In genomic region chr1:160781914-160782689, GRCh38 we compare ENCODE assay signal across 10 cellular contexts. TPM values are rescaled to one million over a fixed set of nuclear protein-coding genes. Genes with fewer than 3 reads are reported as not detected.
A peak's percentile ranks its signal among the peaks of the same experiment; 100 is the strongest.
DNase-seq lines count a peak whose midpoint lies in the region; ATAC-seq and TF ChIP-seq lines count a peak whose summit lies in the region.
"Had no signal": no experiment of that assay in that cellular context is flagged by ENCODE, and none has a peak within 500 bp of the region (broad histone marks: within the 10 kb centered on the region; RNA-seq: fewer than 3 reads in every experiment).

No MANE protein-coding gene starts in this region.

- H3K27me3 ChIP-seq in Karpas-422 (ENCODE audit: low read length), result no peaks in the 10 kb centered on the region
- H3K27me3 ChIP-seq in lower lobe of right lung (ENCODE audit: low read depth), result no peaks in the 10 kb centered on the region
- no peaks in the 10 kb centered on the region for H3K27me3 ChIP-seq in tibial nerve
- H3K27me3 ChIP-seq in gastrocnemius medialis, result no peaks in the 10 kb centered on the region

- H3K4me2 ChIP-seq in Karpas-422 (ENCODE audit: low read depth, low read length, poor library complexity, severe bottlenecking), result peak overlapping the region; percentile 23

- no peaks in the 10 kb centered on the region; the same call in 1 of the 2 replicates for H3K4me1 ChIP-seq in Karpas-422 (ENCODE audit: low read length)
- peaks cover 15% of the 10 kb centered on the region for H3K4me1 ChIP-seq in lower lobe of right lung
- peaks cover 0 to 4% (median 0%) of the 10 kb centered on the region in 4 donors for H3K4me1 ChIP-seq in tibial nerve
- H3K4me1 ChIP-seq in gastrocnemius medialis, result no peaks in the 10 kb centered on the region

- H3K4me3 ChIP-seq in Karpas-422 (ENCODE audit: low read length) (no peak overlapping the region), lower lobe of right lung (no peak overlapping the region), tibial nerve (no peak overlapping the region), gastrocnemius medialis (no peak overlapping the region)

- in situ Hi-C loops in gastrocnemius medialis (cut with MboI; ENCODE audit: low sequenced_read_pairs in 4 of 4), result no loop called here

- TF ChIP-seq POLR2A in tibial nerve (IDR thresholded peaks at IDR 0.05), result no peak
- TF ChIP-seq POLR2A in gastrocnemius medialis (IDR thresholded peaks at IDR 0.05), result no peak

- H3K9me3 ChIP-seq in Karpas-422 (ENCODE audit: low read length) (no peaks in the 10 kb centered on the region), lower lobe of right lung (no peaks in the 10 kb centered on the region), tibial nerve (no peaks in the 10 kb centered on the region), gastrocnemius medialis (no peaks in the 10 kb centered on the region)

- TF ChIP-seq CTCF in lower lobe of right lung (IDR thresholded peaks at IDR 0.05) (no peak), tibial nerve (IDR thresholded peaks at IDR 0.05) (no peak), gastrocnemius medialis (IDR thresholded peaks at IDR 0.05 in 4 of 5, conservative IDR thresholded peaks at IDR 0.05 in 1 of 5) (no peak)

- peak; percentile 95 for ATAC-seq in GM18502 (IDR thresholded peaks at IDR 0.05; ENCODE audit: poor library complexity, unreplicated experiment)
- ATAC-seq in GM21526 (IDR thresholded peaks at IDR 0.05; ENCODE audit: low FRiP score, unreplicated experiment), result peak; percentile 87
- peak; percentile 52 to 66 for ATAC-seq in lower lobe of right lung
- no peak for ATAC-seq in gastrocnemius medialis

- H3K36me3 ChIP-seq in Karpas-422 (ENCODE audit: insufficient read depth, low read length), result no peaks in the 10 kb centered on the region
- no peaks in the 10 kb centered on the region for H3K36me3 ChIP-seq in lower lobe of right lung
- H3K36me3 ChIP-seq in tibial nerve, result no peaks in the 10 kb centered on the region
- H3K36me3 ChIP-seq in gastrocnemius medialis, result no peaks in the 10 kb centered on the region

- no peak for DNase-seq in Karpas-422
- no peak for DNase-seq in lower lobe of right lung
- DNase-seq in NCI-H1092 treated with DMSO at 0.1 percent for 48 hours (lab: John Stamatoyannopoulos, UW), result no peak
- no peak for DNase-seq in tibial nerve (ENCODE audit: low spot score in 2 of 2)
- no peak for DNase-seq in cerebellum (ENCODE audit: low spot score)
- no peak for DNase-seq in gastrocnemius medialis

- H3K9ac ChIP-seq in Karpas-422 (ENCODE audit: low read length), result no peak overlapping the region

- intact Hi-C loops in lower lobe of right lung (cut with DNase I), result no loop called here
- intact Hi-C loops in gastrocnemius medialis (cut with DNase I; ENCODE audit: low total_unique reads), result no loop called here

- H3K79me2 ChIP-seq in Karpas-422 (ENCODE audit: low read length), result no peaks in the 10 kb centered on the region

- H2AFZ ChIP-seq in Karpas-422 (ENCODE audit: low read length), result no peak overlapping the region

- TF ChIP-seq EP300 in tibial nerve (IDR thresholded peaks at IDR 0.05), result no peak

- no peak overlapping the region for H3K27ac ChIP-seq in Karpas-422 (ENCODE audit: low read length)
- H3K27ac ChIP-seq in lower lobe of right lung, result peak overlapping the region; percentile 70
- peak overlapping the region in 1 of 4 donors; percentile 51 for H3K27ac ChIP-seq in tibial nerve
- no peak overlapping the region for H3K27ac ChIP-seq in gastrocnemius medialis

- H3K9me2 ChIP-seq in Karpas-422 (replicated peaks; ENCODE audit: insufficient read depth, low read length), result no peaks in the 10 kb centered on the region

- H4K20me1 ChIP-seq in Karpas-422 (ENCODE audit: insufficient read depth, low read depth, low read length), result no peaks in the 10 kb centered on the region

- WGBS in tibial nerve, 2 donors, result 84 to 86% methylated on average over 9 of the region's 9 CpGs

RNA-seq across cellular contexts. Expression of gene LY9, which starts 13.9 kb away (rescaled TPM):
- 1.6 and 1.7 TPM in 2 replicates for total RNA-seq in Karpas-422 (2014; rRNA removed; shearing (Covaris generic); ENCODE audit: low replicate concordance)
- 1.8 TPM for total RNA-seq in lower lobe of right lung
- 1 to 10 TPM in 2 of 4 donors, under 1 TPM in 1, not detected in 1; 0.22 to 3.0 (median 1.9) TPM for total RNA-seq in tibial nerve
- not detected for total RNA-seq in cerebellum
- not detected for total RNA-seq in gastrocnemius medialis
- total RNA-seq: HT1080, renal cortical epithelial cell had no signal

RNA-seq across cellular contexts. Expression of gene SLAMF7, which starts 43.1 kb away (rescaled TPM):
- total RNA-seq in Karpas-422 (2014; rRNA removed; shearing (Covaris generic); ENCODE audit: low replicate concordance), result 0.15 and 0.76 TPM in 2 replicates
- total RNA-seq in lower lobe of right lung, result 7.9 TPM
- total RNA-seq in tibial nerve, result under 1 TPM; 0.22 to 0.90 (median 0.51) TPM
- total RNA-seq in cerebellum, result not detected
- under 1 TPM in 1 of 4 donors, not detected in 3; 0.81 TPM for total RNA-seq in gastrocnemius medialis
- total RNA-seq: renal cortical epithelial cell had no signal

Comparison
In these comparisons a context has a peak if more than half of its experiments do, and no peak if none do; other contexts are left out.
1. ATAC-seq: peak in GM18502 (single experiment), GM21526 (single experiment) and lower lobe of right lung (2 of 2); none in gastrocnemius medialis (0 of 2).